ENCODE assay signal across 8 cellular contexts in the genomic region with DNA sequence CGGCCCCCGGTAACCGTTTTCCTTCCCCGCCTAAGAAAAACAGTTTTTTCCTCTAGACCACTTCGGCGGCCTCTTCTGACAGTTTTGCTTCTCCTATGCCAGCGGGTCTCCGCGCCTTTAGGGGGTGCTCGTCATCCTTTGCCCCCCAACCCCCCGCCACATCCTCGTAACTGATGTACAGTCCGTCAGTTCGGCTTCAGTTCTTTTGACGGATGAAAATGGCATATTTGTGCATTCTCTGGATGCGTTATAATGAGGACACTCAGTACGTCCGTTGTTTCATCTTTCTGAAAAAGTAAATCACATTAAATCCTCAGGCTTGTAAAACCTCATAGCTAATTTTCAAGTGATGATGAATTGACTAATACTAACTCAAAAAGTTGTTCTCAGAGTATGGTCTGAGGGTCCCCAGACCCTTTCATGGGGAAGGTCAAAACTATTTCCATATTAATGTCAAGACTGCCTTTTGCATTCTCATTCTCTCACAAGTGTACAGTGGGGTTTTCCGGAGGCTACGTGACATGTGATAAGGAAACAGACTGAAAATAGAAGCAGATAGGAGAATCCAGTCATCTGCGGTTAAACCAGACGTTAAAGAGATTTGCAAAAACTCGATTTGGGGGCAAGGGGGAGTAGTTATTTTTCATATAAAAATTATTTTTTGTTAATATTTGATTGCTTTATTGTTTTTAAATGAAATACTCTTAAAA. TPM values are rescaled to one million over a fixed set of nuclear protein-coding genes. Genes with fewer than 3 reads are reported as not detected.
DNase-seq lines count a peak whose midpoint lies in the region; ATAC-seq and TF ChIP-seq lines count a peak whose summit lies in the region.

No MANE protein-coding gene starts in this region.

- ATAC-seq in HG02798 (IDR thresholded peaks at IDR 0.05; ENCODE audit: poor library complexity, unreplicated experiment): peak; percentile 15
- peak; percentile 3 for ATAC-seq in left cardiac atrium

- peak; percentile 49 for TF ChIP-seq CTCF in GM12874 (IDR thresholded peaks at IDR 0.05; ENCODE audit: insufficient read depth, low read depth, low read length)
- TF ChIP-seq CTCF in sigmoid colon (IDR thresholded peaks at IDR 0.05): no peak

- no peak for TF ChIP-seq EP300 in sigmoid colon (IDR thresholded peaks at IDR 0.05)

- H3K36me3 ChIP-seq in ACC112 (ENCODE audit: insufficient read depth, low read length) (peaks cover 8% of the 10 kb centered on the region; the same call in 1 of the 2 replicates), sigmoid colon (no peaks in the 10 kb centered on the region)

- peaks cover 40% of the 10 kb centered on the region for H3K79me2 ChIP-seq in ACC112 (ENCODE audit: control insufficient read depth, insufficient read depth, low read length, unreplicated experiment)

- DNase-seq in NCI-H526 (lab: John Stamatoyannopoulos, UW) (peak; percentile 47 to 66), left cardiac atrium (no peak), sigmoid colon (no peak), D341Med (ENCODE audit: low spot score) (no peak)
- peak; percentile 40 for DNase-seq in activated naive CD4-positive, alpha-beta T cell treated with anti-CD3 and anti-CD28 coated beads, Interleukin-2, amount 50 U/mL, for 16 hours

- H3K27me3 ChIP-seq in ACC112 (ENCODE audit: insufficient read depth, low read length) (no peaks in the 10 kb centered on the region), sigmoid colon (no peaks in the 10 kb centered on the region)

- intact Hi-C loops in left cardiac atrium (cut with DNase I) (loop anchor here in 1 of 2 donors (10.0 kb wide), 1 partner anchor 179 kb away; no protein-coding TSS in a partner anchor), sigmoid colon (cut with DNase I) (loop anchor here (2.0 to 10.0 kb wide), 5 partner anchors 55 to 789 kb away; a partner anchor contains a TSS)

- peak overlapping the region; percentile 94 for H3K27ac ChIP-seq in ACC112 (ENCODE audit: low read depth, low read length)
- peak overlapping the region; percentile 97 to 99 (median 98) for H3K27ac ChIP-seq in sigmoid colon

- H3K4me1 ChIP-seq in ACC112 (ENCODE audit: control insufficient read depth, insufficient read depth, low read length, unreplicated experiment): peaks cover 26% of the 10 kb centered on the region
- H3K4me1 ChIP-seq in sigmoid colon: peaks cover 0 to 33% (median 30%) of the 10 kb centered on the region in 4 donors

- peak overlapping the region; percentile 96 for H3K4me3 ChIP-seq in ACC112 (ENCODE audit: low read depth, low read length)
- H3K4me3 ChIP-seq in sigmoid colon: peak overlapping the region; percentile 77 to 90 (median 80)

- WGBS in sigmoid colon, 2 donors: 1 to 2% methylated on average over 23 of the region's 23 CpGs

- H3K9me3 ChIP-seq in sigmoid colon: no peaks in the 10 kb centered on the region

- TF ChIP-seq POLR2A in sigmoid colon (IDR thresholded peaks at IDR 0.05): no peak

- peak overlapping the region; percentile 31 for H2AFZ ChIP-seq in ACC112 (ENCODE audit: low read length, unreplicated experiment)

RNA-seq across cellular contexts. Expression of a gene that starts 0.8 kb away (rescaled TPM):
- total RNA-seq in left cardiac atrium: 100 to 1,000 TPM; 299 to 358 TPM
- total RNA-seq in sigmoid colon: 100 to 1,000 TPM; 321 to 424 (median 333) TPM
- polyA plus RNA-seq in sigmoid colon: 100 to 1,000 TPM; 103 to 296 (median 230) TPM

RNA-seq across cellular contexts. Expression of a gene that starts 53.7 kb away (rescaled TPM):
- total RNA-seq in left cardiac atrium (10 to 100 TPM in 1 of 2 donors, 1 to 10 TPM in 1; 9.4 to 15.5 TPM), sigmoid colon (10 to 100 TPM in 1 of 4 donors, 1 to 10 TPM in 3; 3.6 to 10.9 (median 5.3) TPM)
- polyA plus RNA-seq in sigmoid colon: 1 to 10 TPM; 2.4 to 6.6 (median 4.2) TPM

Comparison
In these comparisons a context has a peak if more than half of its experiments do, and no peak if none do; other contexts are left out.
1. DNase-seq: peak in NCI-H526 (2 of 2) and activated naive CD4-positive, alpha-beta T cell treated with anti-CD3 and anti-CD28 coated beads, Interleukin-2, amount 50 U/mL, for 16 hours (single experiment); none in left cardiac atrium (single experiment), sigmoid colon (single experiment) and D341Med (single experiment).